26 cellular contexts compared by ENCODE assay signal in the genomic region with DNA sequence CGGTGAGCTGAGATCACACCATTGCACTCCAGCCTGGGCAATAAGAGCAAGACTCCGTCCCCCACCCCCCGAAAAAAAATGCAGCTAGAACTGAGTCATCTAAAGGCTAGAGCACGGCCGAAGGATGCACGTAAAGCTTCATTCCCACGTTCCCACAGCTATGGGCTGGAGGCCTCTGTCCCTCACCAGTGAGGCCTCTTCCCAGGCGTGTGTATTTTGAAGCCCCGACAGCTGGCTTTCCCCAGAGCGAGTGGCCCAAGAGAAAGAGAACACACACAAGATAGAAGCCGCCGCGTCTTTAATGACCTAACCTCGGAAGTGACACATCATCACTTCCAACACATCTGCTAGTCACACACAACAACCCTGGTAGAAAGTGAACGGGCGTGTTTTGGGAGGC. TPM values are rescaled to one million over a fixed set of nuclear protein-coding genes. Genes with fewer than 3 reads are reported as not detected.
DNase-seq lines count a peak whose midpoint lies in the region; ATAC-seq, FAIRE-seq and TF ChIP-seq lines count a peak whose summit lies in the region.
"Had no signal": no experiment of that assay in that cellular context is flagged by ENCODE, and none has a peak within 500 bp of the region (broad histone marks: within the 10 kb centered on the region; RNA-seq: fewer than 3 reads in every experiment).

No MANE protein-coding gene starts in this region.

- H3K4me3 ChIP-seq in NB4 (ENCODE audit: low read depth, low read length) (no peak overlapping the region), sigmoid colon (no peak overlapping the region)
- H3K4me3 ChIP-seq: gastroesophageal sphincter, MG63, ovary, upper lobe of left lung had no signal

- peaks cover 4 to 25% (median 12%) of the 10 kb centered on the region in 4 donors for H3K4me1 ChIP-seq in sigmoid colon

- no peak for FAIRE-seq in H54 (lab: Jason Lieb, UNC)
- FAIRE-seq: A204.1 had no signal

- no peak for TF ChIP-seq EP300 in sigmoid colon (IDR thresholded peaks at IDR 0.05)

- intact Hi-C loops in sigmoid colon (cut with DNase I): no loop called here

- no peak for ATAC-seq in activated T-cell treated with anti-CD3 and anti-CD28 coated beads, Interleukin-2, amount 50 U/mL, for 72 hours (replicated peaks in 1 of 2)
- ATAC-seq: esophagus mucosa, gastroesophageal sphincter, right cardiac atrium had no signal

- H3K27me3 Mint-ChIP-seq in activated T-cell treated with anti-CD3 and anti-CD28 coated beads, Interleukin-2, amount 50 U/mL, for 72 hours (ENCODE audit: low read depth): no peaks in the 10 kb centered on the region
- H3K27me3 Mint-ChIP-seq in activated T-cell treated with anti-CD3 and anti-CD28 coated beads, Interleukin-2, amount 50 U/mL, for 24 hours: no peaks in the 10 kb centered on the region
- H3K27me3 Mint-ChIP-seq in chondrocyte (ENCODE audit: low read depth): no peaks in the 10 kb centered on the region
- no peaks in the 10 kb centered on the region for H3K27me3 Mint-ChIP-seq in activated CD4-positive, alpha-beta T cell treated with anti-CD3 and anti-CD28 coated beads, Interleukin-2, amount 10 ng/mL, durations not matched to agents 7 days and 5 days

- no peaks in the 10 kb centered on the region for H3K9me3 ChIP-seq in sigmoid colon
- H3K9me3 ChIP-seq: gastroesophageal sphincter, MG63, ovary, upper lobe of left lung had no signal

- H3K36me3 Mint-ChIP-seq in activated T-cell treated with anti-CD3 and anti-CD28 coated beads, Interleukin-2, amount 50 U/mL, for 72 hours (ENCODE audit: insufficient read depth in 2 of 2): peaks cover 2% of the 10 kb centered on the region in 2 donors
- peaks cover 28% of the 10 kb centered on the region for H3K36me3 Mint-ChIP-seq in activated T-cell treated with anti-CD3 and anti-CD28 coated beads, Interleukin-2, amount 50 U/mL, for 24 hours (ENCODE audit: low read depth)
- no peaks in the 10 kb centered on the region for H3K36me3 Mint-ChIP-seq in chondrocyte (ENCODE audit: low read depth)
- H3K36me3 Mint-ChIP-seq in activated CD4-positive, alpha-beta T cell treated with anti-CD3 and anti-CD28 coated beads, Interleukin-2, amount 10 ng/mL, durations not matched to agents 7 days and 5 days (ENCODE audit: low read depth): no peaks in the 10 kb centered on the region

- H3K27ac ChIP-seq in sigmoid colon: no peak overlapping the region
- H3K27ac ChIP-seq: gastroesophageal sphincter, ovary had no signal

- 88 to 89% methylated on average over 16 of the region's 16 CpGs for WGBS in sigmoid colon, 2 donors

- peaks cover 0 to 3% (median 1%) of the 10 kb centered on the region in 4 donors for H3K36me3 ChIP-seq in sigmoid colon
- H3K36me3 ChIP-seq: ovary, upper lobe of left lung had no signal

- TF ChIP-seq POLR2A in NB4 (IDR thresholded peaks at IDR 0.05; ENCODE audit: extremely low read depth, insufficient read length) (no peak), sigmoid colon (IDR thresholded peaks at IDR 0.05) (no peak), H54 (IDR thresholded peaks at IDR 0.05; ENCODE audit: low read depth, low read length) (no peak)

- no peaks in the 10 kb centered on the region for H3K27me3 ChIP-seq in sigmoid colon
- H3K27me3 ChIP-seq: gastroesophageal sphincter, MG63, ovary, upper lobe of left lung had no signal

- H3K4me1 Mint-ChIP-seq in activated T-cell treated with anti-CD3 and anti-CD28 coated beads, Interleukin-2, amount 50 U/mL, for 72 hours (ENCODE audit: low read depth): peaks cover 32% of the 10 kb centered on the region
- peaks cover 37% of the 10 kb centered on the region for H3K4me1 Mint-ChIP-seq in activated T-cell treated with anti-CD3 and anti-CD28 coated beads, Interleukin-2, amount 50 U/mL, for 24 hours (ENCODE audit: low read depth)
- peaks cover 12% of the 10 kb centered on the region for H3K4me1 Mint-ChIP-seq in chondrocyte (ENCODE audit: low read depth)
- H3K4me1 Mint-ChIP-seq in activated CD4-positive, alpha-beta T cell treated with anti-CD3 and anti-CD28 coated beads, Interleukin-2, amount 10 ng/mL, durations not matched to agents 7 days and 5 days: peaks cover 19% of the 10 kb centered on the region

- peak overlapping the region in 1 of 2 donors; percentile 22 for H3K4me3 Mint-ChIP-seq in activated T-cell treated with anti-CD3 and anti-CD28 coated beads, Interleukin-2, amount 50 U/mL, for 72 hours
- H3K4me3 Mint-ChIP-seq in activated T-cell treated with anti-CD3 and anti-CD28 coated beads, Interleukin-2, amount 50 U/mL, for 24 hours: no peak overlapping the region
- H3K4me3 Mint-ChIP-seq in chondrocyte (ENCODE audit: unreplicated experiment): no peak overlapping the region
- H3K4me3 Mint-ChIP-seq in activated CD4-positive, alpha-beta T cell treated with anti-CD3 and anti-CD28 coated beads, Interleukin-2, amount 10 ng/mL, durations not matched to agents 7 days and 5 days: no peak overlapping the region

- TF ChIP-seq CTCF in NB4 (IDR thresholded peaks at IDR 0.05; ENCODE audit: low read depth, low read length) (no peak), chondrocyte (IDR thresholded peaks at IDR 0.05) (no peak), sigmoid colon (IDR thresholded peaks at IDR 0.05) (no peak)

- H3K9me3 Mint-ChIP-seq in activated T-cell treated with anti-CD3 and anti-CD28 coated beads, Interleukin-2, amount 50 U/mL, for 72 hours: no peaks in the 10 kb centered on the region
- H3K9me3 Mint-ChIP-seq in activated T-cell treated with anti-CD3 and anti-CD28 coated beads, Interleukin-2, amount 50 U/mL, for 24 hours: no peaks in the 10 kb centered on the region
- H3K9me3 Mint-ChIP-seq in chondrocyte (ENCODE audit: low read depth): no peaks in the 10 kb centered on the region
- no peaks in the 10 kb centered on the region for H3K9me3 Mint-ChIP-seq in activated CD4-positive, alpha-beta T cell treated with anti-CD3 and anti-CD28 coated beads, Interleukin-2, amount 10 ng/mL, durations not matched to agents 7 days and 5 days

- DNase-seq in activated T-cell treated with anti-CD3 and anti-CD28 coated beads, Interleukin-2, amount 50 U/mL, for 72 hours: no peak
- DNase-seq in activated T-cell treated with anti-CD3 and anti-CD28 coated beads, Interleukin-2, amount 50 U/mL, for 24 hours: no peak
- DNase-seq in NB4 (ENCODE audit: low read depth): peak; percentile 23
- no peak for DNase-seq in chondrocyte (ENCODE audit: low spot score)
- DNase-seq in sigmoid colon: peak; percentile 58
- no peak for DNase-seq in stimulated activated CD4-positive, alpha-beta T cell treated with anti-CD3 and anti-CD28 coated beads, Interleukin-2, amount 100 ng/mL, for 48 hours
- DNase-seq in H54 (ENCODE audit: insufficient read length, low spot score): no peak
- no peak for DNase-seq in activated CD4-positive, alpha-beta T cell treated with anti-CD3 and anti-CD28 coated beads, Interleukin-2, amount 10 ng/mL, durations not matched to agents 7 days and 5 days
- DNase-seq: activated CD4-positive, alpha-beta T cell treated with anti-CD3 and anti-CD28 coated beads for 4 hours; cerebellar nuclear complex; COR-L47; DND-41; kidney glomerular epithelial cell; mammary epithelial cell; MG63; NCI-H774; SHP77; stimulated activated CD4-positive, alpha-beta T cell treated with anti-CD3 and anti-CD28 coated beads, Interleukin-15, amount 100 ng/mL, for 24 hours; stimulated activated CD8-positive, alpha-beta memory T cell treated with anti-CD3 and anti-CD28 coated beads, Interleukin-4, amount 100 ng/mL, for 48 hours; SW 1271; upper lobe of left lung had no signal

- peak overlapping the region; percentile 3 for H3K27ac Mint-ChIP-seq in activated T-cell treated with anti-CD3 and anti-CD28 coated beads, Interleukin-2, amount 50 U/mL, for 72 hours
- no peak overlapping the region for H3K27ac Mint-ChIP-seq in activated T-cell treated with anti-CD3 and anti-CD28 coated beads, Interleukin-2, amount 50 U/mL, for 24 hours
- H3K27ac Mint-ChIP-seq in chondrocyte (ENCODE audit: unreplicated experiment): peak overlapping the region; percentile 61
- H3K27ac Mint-ChIP-seq in activated CD4-positive, alpha-beta T cell treated with anti-CD3 and anti-CD28 coated beads, Interleukin-2, amount 10 ng/mL, durations not matched to agents 7 days and 5 days: no peak overlapping the region

- CTCF ChIA-PET in activated CD4-positive, alpha-beta T cell treated with anti-CD3 and anti-CD28 coated beads, Interleukin-2, amount 10 ng/mL, durations not matched to agents 7 days and 5 days (lab: Charles Lee): no interaction called here

- POLR2A ChIA-PET in activated CD4-positive, alpha-beta T cell treated with anti-CD3 and anti-CD28 coated beads, Interleukin-2, amount 10 ng/mL, durations not matched to agents 7 days and 5 days (lab: Charles Lee): no interaction called here

RNA-seq across cellular contexts. Expression of gene KCTD5, which starts 6.6 kb away (rescaled TPM):
- total RNA-seq in activated T-cell treated with anti-CD3 and anti-CD28 coated beads, Interleukin-2, amount 50 U/mL, for 72 hours: 10 to 100 TPM; 44.8 to 50.2 TPM
- total RNA-seq in chondrocyte (27.3 to 29.7 TPM (median 27.4 TPM) in 3 replicates), sigmoid colon (10 to 100 TPM in 3 of 4 donors, 1 to 10 TPM in 1; 9.5 to 17.1 (median 11.5) TPM)
- polyA plus RNA-seq in sigmoid colon: 10 to 100 TPM; 47.4 to 80.5 (median 78.6) TPM
- total RNA-seq in activated CD4-positive, alpha-beta T cell treated with anti-CD3 and anti-CD28 coated beads, Interleukin-2, amount 10 ng/mL, durations not matched to agents 7 days and 5 days: 10 to 100 TPM; 31.6 to 34.4 TPM

RNA-seq across cellular contexts. Expression of gene PRSS27, which starts 44.3 kb away (rescaled TPM):
- total RNA-seq in activated T-cell treated with anti-CD3 and anti-CD28 coated beads, Interleukin-2, amount 50 U/mL, for 72 hours: 1 to 10 TPM; 7.6 to 8.8 TPM
- total RNA-seq in chondrocyte: 2.8 to 4.3 TPM (median 3.1 TPM) in 3 replicates
- 1 to 10 TPM; 1.2 to 5.0 (median 1.4) TPM for total RNA-seq in sigmoid colon
- 1 to 10 TPM in 1 of 3 donors, under 1 TPM in 1, not detected in 1; 0.60 to 2.1 TPM for polyA plus RNA-seq in sigmoid colon
- 1 to 10 TPM; 1.5 to 1.7 TPM for total RNA-seq in activated CD4-positive, alpha-beta T cell treated with anti-CD3 and anti-CD28 coated beads, Interleukin-2, amount 10 ng/mL, durations not matched to agents 7 days and 5 days

Comparison
In these comparisons a context has a peak if more than half of its experiments do, and no peak if none do; other contexts are left out.
1. H3K27ac Mint-ChIP-seq: peak in activated T-cell treated with anti-CD3 and anti-CD28 coated beads, Interleukin-2, amount 50 U/mL, for 72 hours (single experiment) and chondrocyte (single experiment); none in activated T-cell treated with anti-CD3 and anti-CD28 coated beads, Interleukin-2, amount 50 U/mL, for 24 hours (single experiment) and activated CD4-positive, alpha-beta T cell treated with anti-CD3 and anti-CD28 coated beads, Interleukin-2, amount 10 ng/mL, durations not matched to agents 7 days and 5 days (single experiment).
2. DNase-seq: peak in NB4 (single experiment) and sigmoid colon (single experiment); none in activated T-cell treated with anti-CD3 and anti-CD28 coated beads, Interleukin-2, amount 50 U/mL, for 72 hours (0 of 2), activated T-cell treated with anti-CD3 and anti-CD28 coated beads, Interleukin-2, amount 50 U/mL, for 24 hours (single experiment), chondrocyte (single experiment), stimulated activated CD4-positive, alpha-beta T cell treated with anti-CD3 and anti-CD28 coated beads, Interleukin-2, amount 100 ng/mL, for 48 hours (0 of 2), H54 (single experiment) and activated CD4-positive, alpha-beta T cell treated with anti-CD3 and anti-CD28 coated beads, Interleukin-2, amount 10 ng/mL, durations not matched to agents 7 days and 5 days (single experiment).